20 cellular contexts compared by ENCODE assay signal in the genomic region with DNA sequence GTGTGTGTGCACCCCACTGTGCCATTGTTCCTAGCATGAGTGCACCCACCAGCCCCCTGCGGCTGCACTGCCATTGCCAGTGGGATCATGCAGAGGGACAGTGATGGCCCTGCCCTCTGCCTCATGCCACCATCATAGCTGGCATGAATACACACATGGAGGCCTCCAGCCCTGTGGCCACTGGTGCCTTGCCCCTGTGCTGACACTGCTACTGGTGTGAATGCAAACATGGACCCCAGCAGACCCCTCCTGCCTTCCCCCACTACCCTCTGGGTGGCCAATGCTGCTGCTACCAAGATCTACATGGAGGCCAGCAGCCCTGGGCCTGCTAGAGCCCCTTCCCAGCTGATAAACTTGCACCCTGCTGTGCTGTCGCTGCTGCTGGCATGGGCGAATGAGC.
A peak's percentile ranks its signal among the peaks of the same experiment; 100 is the strongest.
DNase-seq lines count a peak whose midpoint lies in the region; ATAC-seq, FAIRE-seq and TF ChIP-seq lines count a peak whose summit lies in the region.
"Had no signal": no experiment of that assay in that cellular context is flagged by ENCODE, and none has a peak within 500 bp of the region (broad histone marks: within the 10 kb centered on the region; RNA-seq: fewer than 3 reads in every experiment).

No MANE protein-coding gene starts in this region.

- FAIRE-seq in kidney (lab: Jason Lieb, UNC): no peak
- FAIRE-seq: G401.6, GM12892, GM19239, H54 had no signal

- no peak overlapping the region for H4K8ac ChIP-seq in mesenchymal stem cell (ENCODE audit: low read length)

- H3K4me3 ChIP-seq in kidney (ENCODE audit: low read length in 2 of 2) (no peak overlapping the region), mesenchymal stem cell (ENCODE audit: insufficient read depth in 1 of 2, low read depth in 1 of 2, low read length in 2 of 2) (no peak overlapping the region), upper lobe of right lung (no peak overlapping the region), dorsolateral prefrontal cortex (no peak overlapping the region), BE2C (ENCODE audit: low read depth, low read length) (no peak overlapping the region)
- H3K4me3 ChIP-seq: BLaER1, GM23338, HAP-1 had no signal

- no peak overlapping the region for H3K27ac ChIP-seq in kidney (ENCODE audit: low read depth in 2 of 2, low read length in 2 of 2)
- no peak overlapping the region for H3K27ac ChIP-seq in mesenchymal stem cell (ENCODE audit: low read length, poor library complexity, severe bottlenecking)
- H3K27ac ChIP-seq in upper lobe of right lung: no peak overlapping the region
- H3K27ac ChIP-seq in dorsolateral prefrontal cortex: no peak overlapping the region
- H3K27ac ChIP-seq: BLaER1, C4-2B had no signal

- 97% methylated on average over 3 of the region's 3 CpGs for WGBS in mesenchymal stem cell

- peak overlapping the region in 1 of 2 experiments; percentile 3 for H3K23ac ChIP-seq in mesenchymal stem cell (ENCODE audit: low read length in 2 of 2)

- peak; percentile 49 for DNase-seq in kidney
- no peak for DNase-seq in mesenchymal stem cell
- DNase-seq in upper lobe of right lung: no peak
- DNase-seq in dorsolateral prefrontal cortex: no peak
- DNase-seq in BE2C: no peak
- DNase-seq: Caco-2; CD4-positive, CD25-positive, alpha-beta regulatory T cell; CD8-positive, alpha-beta T cell; DMS153; DND-41; HFFc6 had no signal

- H2AFZ ChIP-seq in mesenchymal stem cell (ENCODE audit: low read depth, low read length): no peak overlapping the region
- H2AFZ ChIP-seq: GM23338 had no signal

- intact Hi-C loops in kidney (cut with DNase I): no loop called here
- intact Hi-C loops in upper lobe of right lung (cut with DNase I): no loop called here
- intact Hi-C loops in dorsolateral prefrontal cortex (cut with DNase I): loop anchor here in 1 of 2 donors (5.0 kb wide), 1 partner anchor 127 kb away; no protein-coding TSS in a partner anchor

- H3K4me2 ChIP-seq in mesenchymal stem cell (ENCODE audit: low read length, poor library complexity, severe bottlenecking): no peak overlapping the region
- H3K4me2 ChIP-seq: BLaER1, GM23338 had no signal

- H3K27me3 ChIP-seq in mesenchymal stem cell (ENCODE audit: control insufficient read depth in 1 of 2, insufficient read depth in 1 of 2, low read length in 2 of 2) (no peaks in the 10 kb centered on the region), upper lobe of right lung (no peaks in the 10 kb centered on the region), dorsolateral prefrontal cortex (peaks cover 0 to 7% (median 0%) of the 10 kb centered on the region in 45 donors), BE2C (no peaks in the 10 kb centered on the region)
- H3K27me3 ChIP-seq: BLaER1 had no signal

- H2BK12ac ChIP-seq in mesenchymal stem cell (ENCODE audit: low read length in 2 of 2): no peak overlapping the region

- H3K36me3 ChIP-seq in kidney (ENCODE audit: control insufficient read depth in 1 of 2, insufficient read depth in 2 of 2, low read length in 2 of 2) (no peaks in the 10 kb centered on the region), mesenchymal stem cell (ENCODE audit: control insufficient read depth in 1 of 2, insufficient read depth in 2 of 2, low read depth in 1 of 2, low read length in 2 of 2) (no peaks in the 10 kb centered on the region), upper lobe of right lung (no peaks in the 10 kb centered on the region), BE2C (no peaks in the 10 kb centered on the region)
- H3K36me3 ChIP-seq: BLaER1, HAP-1 had no signal

- ATAC-seq in upper lobe of right lung: peak; percentile 36
- no peak for ATAC-seq in GM18873 (IDR thresholded peaks at IDR 0.05; ENCODE audit: low FRiP score, unreplicated experiment)
- ATAC-seq: CD8-positive, alpha-beta T cell; GM23338 had no signal

- no peak overlapping the region for H3K14ac ChIP-seq in mesenchymal stem cell (ENCODE audit: low read length in 2 of 2)

- H3K9me3 ChIP-seq in kidney (ENCODE audit: control insufficient read depth in 1 of 2, low read length in 2 of 2): peaks cover 0 to 2% of the 10 kb centered on the region in 2 donors
- H3K9me3 ChIP-seq in mesenchymal stem cell (ENCODE audit: control insufficient read depth, low read length): peaks cover 15% of the 10 kb centered on the region
- H3K9me3 ChIP-seq in upper lobe of right lung: no peaks in the 10 kb centered on the region
- H3K9me3 ChIP-seq in BE2C: no peaks in the 10 kb centered on the region; the same call in 1 of the 2 replicates
- H3K9me3 ChIP-seq: BLaER1, Caco-2, HAP-1 had no signal

- no peak overlapping the region for H3K4ac ChIP-seq in mesenchymal stem cell (ENCODE audit: low read depth in 1 of 2, low read length in 2 of 2)

- H2BK120ac ChIP-seq in mesenchymal stem cell (ENCODE audit: low read depth, low read length): no peak overlapping the region

- H2AK5ac ChIP-seq in mesenchymal stem cell (ENCODE audit: low read length, severe bottlenecking): no peak overlapping the region

- no peak overlapping the region for H2BK15ac ChIP-seq in mesenchymal stem cell (ENCODE audit: low read depth, poor library complexity, severe bottlenecking)

- no peaks in the 10 kb centered on the region for H3K79me1 ChIP-seq in mesenchymal stem cell (replicated peaks; ENCODE audit: low read length, poor library complexity, severe bottlenecking)

- no peak overlapping the region for H2BK5ac ChIP-seq in mesenchymal stem cell (ENCODE audit: low read depth, low read length, poor library complexity, severe bottlenecking)

- no peak overlapping the region for H3K18ac ChIP-seq in mesenchymal stem cell (ENCODE audit: low read depth in 1 of 2, low read length in 2 of 2)

- H4K91ac ChIP-seq in mesenchymal stem cell (ENCODE audit: low read length): peak overlapping the region; percentile 56

- H3K4me1 ChIP-seq in kidney (ENCODE audit: control insufficient read depth in 1 of 2, insufficient read depth in 1 of 2, low read depth in 1 of 2, low read length in 2 of 2): no peaks in the 10 kb centered on the region
- no peaks in the 10 kb centered on the region for H3K4me1 ChIP-seq in mesenchymal stem cell (ENCODE audit: control insufficient read depth, insufficient read depth, low read depth, low read length)
- H3K4me1 ChIP-seq in upper lobe of right lung: no peaks in the 10 kb centered on the region
- H3K4me1 ChIP-seq in BE2C: no peaks in the 10 kb centered on the region
- H3K4me1 ChIP-seq: BLaER1, HAP-1 had no signal

- no peak overlapping the region for H3K9ac ChIP-seq in kidney (ENCODE audit: low read length in 2 of 2)
- no peak overlapping the region for H3K9ac ChIP-seq in mesenchymal stem cell (ENCODE audit: low read length)
- H3K9ac ChIP-seq: BLaER1 had no signal

- TF ChIP-seq CTCF in kidney (IDR thresholded peaks at IDR 0.05; ENCODE audit: borderline replicate concordance, extremely low read depth, insufficient read depth) (no peak), upper lobe of right lung (IDR thresholded peaks at IDR 0.05) (no peak), dorsolateral prefrontal cortex (IDR thresholded peaks at IDR 0.05 in 54 of 56, conservative IDR thresholded peaks at IDR 0.05 in 2 of 56; ENCODE audit: low read depth in 1 of 56, partially characterized antibody in 56 of 56) (no peak), BE2C (IDR thresholded peaks at IDR 0.05; ENCODE audit: low read depth, low read length) (no peak)
